Comparison of ENCODE assay signal across 10 cellular contexts in genomic region chr1:27785763-27786162, GRCh38. TPM values are rescaled to one million over a fixed set of nuclear protein-coding genes. Genes with fewer than 3 reads are reported as not detected.
DNase-seq lines count a peak whose midpoint lies in the region; ATAC-seq and TF ChIP-seq lines count a peak whose summit lies in the region.
"Had no signal": no experiment of that assay in that cellular context is flagged by ENCODE, and none has a peak within 500 bp of the region (broad histone marks: within the 10 kb centered on the region; RNA-seq: fewer than 3 reads in every experiment).

No MANE protein-coding gene starts in this region.

- no peak overlapping the region for H2AFZ ChIP-seq in ACC112 (ENCODE audit: low read length, unreplicated experiment)

- peak overlapping the region; percentile 27 for H3K27ac ChIP-seq in ACC112 (ENCODE audit: low read depth, low read length)
- H3K27ac ChIP-seq in colonic mucosa: peak overlapping the region; percentile 51
- no peak overlapping the region for H3K27ac ChIP-seq in testis
- no peak overlapping the region for H3K27ac ChIP-seq in caudate nucleus (ENCODE audit: low read depth, low read length)

- H3K4me1 ChIP-seq in ACC112 (ENCODE audit: control insufficient read depth, insufficient read depth, low read length, unreplicated experiment): peaks cover 58% of the 10 kb centered on the region
- no peaks in the 10 kb centered on the region for H3K4me1 ChIP-seq in colonic mucosa
- peaks cover 5% of the 10 kb centered on the region for H3K4me1 ChIP-seq in testis

- no peaks in the 10 kb centered on the region for H3K9me3 Mint-ChIP-seq in memory B cell
- H3K9me3 Mint-ChIP-seq: T-helper 1 cell treated with Interleukin-12 subunit alpha and Interleukin-12 subunit beta and Interleukin-4 antibody, amounts not matched to agents 30 μg/mL and 1 μg/mL, for 36 hours had no signal

- TF ChIP-seq POLR2A in testis (IDR thresholded peaks at IDR 0.05): no peak

- peaks cover 9% of the 10 kb centered on the region for H3K36me3 ChIP-seq in ACC112 (ENCODE audit: insufficient read depth, low read length)
- H3K36me3 ChIP-seq in colonic mucosa: peaks cover 3% of the 10 kb centered on the region
- no peaks in the 10 kb centered on the region for H3K36me3 ChIP-seq in testis (ENCODE audit: low read depth, missing control alignments)

- H3K27me3 ChIP-seq in ACC112 (ENCODE audit: insufficient read depth, low read length) (no peaks in the 10 kb centered on the region), colonic mucosa (no peaks in the 10 kb centered on the region), testis (no peaks in the 10 kb centered on the region)

- peaks cover 10% of the 10 kb centered on the region for H3K4me1 Mint-ChIP-seq in memory B cell

- peak overlapping the region; percentile 52 for H3K27ac Mint-ChIP-seq in memory B cell
- H3K27ac Mint-ChIP-seq: T-helper 1 cell treated with Interleukin-12 subunit alpha and Interleukin-12 subunit beta and Interleukin-4 antibody, amounts not matched to agents 30 μg/mL and 1 μg/mL, for 36 hours had no signal

- H3K36me3 Mint-ChIP-seq in memory B cell: peaks cover 13% of the 10 kb centered on the region

- H3K9me3 ChIP-seq in colonic mucosa: no peaks in the 10 kb centered on the region
- H3K9me3 ChIP-seq in testis: no peaks in the 10 kb centered on the region

- H3K4me3 Mint-ChIP-seq in memory B cell: no peak overlapping the region
- H3K4me3 Mint-ChIP-seq: T-helper 1 cell treated with Interleukin-12 subunit alpha and Interleukin-12 subunit beta and Interleukin-4 antibody, amounts not matched to agents 30 μg/mL and 1 μg/mL, for 36 hours had no signal

- peak overlapping the region in 1 of 2 donors; percentile 12 for H3K9ac ChIP-seq in colonic mucosa (ENCODE audit: low read depth in 2 of 2, low read length in 2 of 2)

- no peak for ATAC-seq in memory B cell (ENCODE audit: low read depth)
- ATAC-seq in HG03135 (IDR thresholded peaks at IDR 0.05; ENCODE audit: unreplicated experiment): no peak

- no peak overlapping the region for H3K4me3 ChIP-seq in ACC112 (ENCODE audit: low read depth, low read length)
- no peak overlapping the region for H3K4me3 ChIP-seq in colonic mucosa
- no peak overlapping the region for H3K4me3 ChIP-seq in testis

- no peaks in the 10 kb centered on the region for H3K27me3 Mint-ChIP-seq in memory B cell

- TF ChIP-seq CTCF in colonic mucosa (IDR thresholded peaks at IDR 0.05) (no peak), testis (IDR thresholded peaks at IDR 0.05) (no peak)

- H3K79me2 ChIP-seq in ACC112 (ENCODE audit: control insufficient read depth, insufficient read depth, low read length, unreplicated experiment): peaks cover 57% of the 10 kb centered on the region

- DNase-seq in HT-29 (ENCODE audit: low spot score): peak; percentile 62
- DNase-seq in colonic mucosa: peak; percentile 56
- DNase-seq in memory B cell (ENCODE audit: low spot score in 2 of 2): no peak
- DNase-seq in NCI-H1436 treated with DMSO at 0.1 percent for 48 hours (lab: John Stamatoyannopoulos, UW): no peak
- DNase-seq in testis: no peak
- DNase-seq in caudate nucleus (lab: John Stamatoyannopoulos, UW): no peak
- DNase-seq: NCI-H774 had no signal

- intact Hi-C loops in colonic mucosa (cut with DNase I) (no loop called here), testis (cut with DNase I; ENCODE audit: low total_unique reads) (no loop called here)

RNA-seq across cellular contexts. Expression of gene STX12, which starts 12.7 kb away (rescaled TPM):
- total RNA-seq in HT-29 (2014; rRNA removed; shearing (Covaris generic)): 16.3 and 18.7 TPM in 2 replicates
- total RNA-seq in colonic mucosa (10 to 100 TPM; 49.2 to 65.0 TPM), testis (10 to 100 TPM; 39.1 to 46.7 TPM)
- polyA plus RNA-seq in testis (ENCODE audit: insufficient read depth, low read depth, low replicate concordance): 32.0 TPM

RNA-seq across cellular contexts. Expression of gene PPP1R8, which starts 44.8 kb away (rescaled TPM):
- total RNA-seq in HT-29 (2014; rRNA removed; shearing (Covaris generic)): 58.5 and 70.1 TPM in 2 replicates
- total RNA-seq in colonic mucosa (10 to 100 TPM; 31.8 to 39.2 TPM), testis (10 to 100 TPM; 39.4 to 57.7 TPM)
- polyA plus RNA-seq in testis (ENCODE audit: insufficient read depth, low read depth, low replicate concordance): 49.4 TPM

Comparison
In these comparisons a context has a peak if more than half of its experiments do, and no peak if none do; other contexts are left out.
1. H3K27ac ChIP-seq: peak in ACC112 (single experiment) and colonic mucosa (single experiment); none in testis (0 of 2) and caudate nucleus (single experiment).
2. DNase-seq: peak in HT-29 (single experiment) and colonic mucosa (single experiment); none in memory B cell (0 of 2), NCI-H1436 treated with DMSO at 0.1 percent for 48 hours (single experiment), testis (single experiment) and caudate nucleus (0 of 61).